ENCODE assay signal across 1 cellular context in genomic region chrX:10577863-10578262, GRCh38.
TF ChIP-seq lines count a peak whose summit lies in the region.

No MANE protein-coding gene starts in this region.

TF ChIP-seq in IMR-90, 13 proteins besides CTCF, POLR2A, EP300 and RAD21:
- TF ChIP-seq CEBPB (IDR thresholded peaks at IDR 0.05; ENCODE audit: low read depth, low read length) (0 out of 2 replicates have a peak, but pooled peaks have one; percentile 28), MAFK (IDR thresholded peaks at IDR 0.05; ENCODE audit: low read depth, low read length) (no peak), SMC3 (IDR thresholded peaks at IDR 0.05; ENCODE audit: low read depth, low read length) (no peak)
